Comparison of ENCODE assay signal across 26 cellular contexts in the genomic region with DNA sequence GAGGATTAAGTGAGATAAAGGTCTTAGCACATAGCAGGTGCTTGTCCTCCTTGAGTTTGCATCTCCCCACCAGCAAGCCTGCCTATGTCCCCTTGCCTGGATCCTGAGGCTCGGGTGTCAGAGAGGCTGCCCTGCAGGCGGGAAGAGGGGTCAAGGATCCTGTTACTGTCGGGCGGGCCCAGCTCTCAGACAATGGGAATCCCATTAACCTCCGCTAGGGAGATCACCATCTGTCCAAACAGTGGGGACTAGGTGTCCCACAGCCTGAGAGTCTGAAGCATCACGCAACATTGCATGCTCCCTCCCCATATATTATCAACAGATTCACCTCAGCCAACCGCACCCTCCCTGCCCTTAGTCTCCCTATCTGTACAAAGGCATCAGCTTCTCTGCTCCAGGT.
"Had no signal": no experiment of that assay in that cellular context is flagged by ENCODE, and none has a peak within 500 bp of the region (broad histone marks: within the 10 kb centered on the region; RNA-seq: fewer than 3 reads in every experiment).

No MANE protein-coding gene starts in this region.

- FAIRE-seq: small intestine had no signal

- H3K36me3 ChIP-seq: left ventricle myocardium inferior, prostate gland, tibial nerve, uterus, WERI-Rb-1 had no signal

- H3K4me1 Mint-ChIP-seq: activated CD4-positive, alpha-beta T cell treated with anti-CD3 and anti-CD28 coated beads for 36 hours; activated naive CD8-positive, alpha-beta T cell treated with anti-CD3 and anti-CD28 coated beads for 36 hours; central memory CD8-positive, alpha-beta T cell; naive thymus-derived CD8-positive, alpha-beta T cell; T-helper 17 cell had no signal

- DNase-seq: activated CD4-positive, alpha-beta T cell treated with anti-CD3 and anti-CD28 coated beads for 36 hours; activated CD8-positive, alpha-beta memory T cell treated with anti-CD3 and anti-CD28 coated beads, Interleukin-2, amount 50 U/mL, for 48 hours; activated naive CD8-positive, alpha-beta T cell treated with anti-CD3 and anti-CD28 coated beads for 36 hours; amygdala; effector memory CD8-positive, alpha-beta T cell; foreskin melanocyte; head of caudate nucleus; islet precursor cell; left ventricle myocardium inferior; mucosa of descending colon; occipital lobe; right cardiac atrium; small intestine; stimulated activated CD4-positive, alpha-beta T cell treated with anti-CD3 and anti-CD28 coated beads, Interleukin-4, amount 100 ng/mL, for 4 hours; stimulated activated CD8-positive, alpha-beta memory T cell treated with anti-CD3 and anti-CD28 coated beads, Interleukin-4, amount 100 ng/mL, for 48 hours; stimulated activated naive CD4-positive, alpha-beta T cell treated with Interleukin-2 at 50 U/mL for 16 hours; substantia nigra; T-helper 17 cell; uterus; WERI-Rb-1 had no signal

- H3K27me3 ChIP-seq: tibial nerve, uterus had no signal

- H3K4me1 ChIP-seq: left ventricle myocardium inferior, prostate gland, tibial nerve, uterus had no signal

- H3K27ac ChIP-seq: epithelial cell of prostate, left ventricle myocardium inferior, prostate gland, tibial nerve, uterus, WERI-Rb-1 had no signal

- H3K36me3 Mint-ChIP-seq: activated naive CD8-positive, alpha-beta T cell treated with anti-CD3 and anti-CD28 coated beads for 36 hours; brain had no signal

- H3K4me3 ChIP-seq: left ventricle myocardium inferior, mucosa of descending colon, prostate gland, tibial nerve, uterus had no signal

- H3K9me3 ChIP-seq: left ventricle myocardium inferior, mucosa of descending colon, prostate gland, uterus had no signal

- H3K27ac Mint-ChIP-seq: activated CD4-positive, alpha-beta T cell treated with anti-CD3 and anti-CD28 coated beads for 36 hours; activated naive CD8-positive, alpha-beta T cell treated with anti-CD3 and anti-CD28 coated beads for 36 hours; effector memory CD8-positive, alpha-beta T cell; naive thymus-derived CD8-positive, alpha-beta T cell; T-helper 17 cell had no signal

- H3K4me3 Mint-ChIP-seq: activated CD4-positive, alpha-beta T cell treated with anti-CD3 and anti-CD28 coated beads for 36 hours; activated naive CD8-positive, alpha-beta T cell treated with anti-CD3 and anti-CD28 coated beads for 36 hours; brain; central memory CD8-positive, alpha-beta T cell; effector memory CD8-positive, alpha-beta T cell; naive thymus-derived CD8-positive, alpha-beta T cell; T-helper 17 cell had no signal
